Comparison of ENCODE assay signal across 8 cellular contexts in the genomic region with DNA sequence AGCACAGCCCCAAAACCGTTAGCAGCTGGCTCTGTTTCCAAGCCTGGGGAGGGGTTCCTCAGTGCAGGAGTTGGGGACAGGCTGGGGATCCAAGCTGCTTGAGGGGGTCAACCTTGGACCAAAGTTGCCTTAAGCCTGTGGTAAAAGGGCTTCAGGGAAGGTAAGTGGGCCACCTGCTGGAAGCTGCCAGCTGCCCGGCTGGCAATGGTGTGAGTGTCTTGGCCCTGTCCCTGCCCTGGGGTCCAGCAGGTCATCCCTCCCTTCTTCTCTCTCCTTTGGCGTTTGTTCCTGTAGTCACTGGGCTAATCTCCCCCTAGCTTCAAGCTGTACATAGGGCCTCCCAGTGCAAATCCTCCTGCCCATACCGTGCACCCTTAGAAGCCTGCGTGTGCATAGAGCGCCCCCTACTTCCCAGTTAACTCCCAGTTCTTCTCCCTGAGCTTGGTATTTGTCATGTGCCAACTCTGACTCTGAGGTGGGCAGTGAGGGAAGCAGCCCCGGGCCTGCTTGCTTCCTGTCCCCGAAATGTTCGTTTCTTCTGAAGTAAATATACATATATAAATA. TPM values are rescaled to one million over a fixed set of nuclear protein-coding genes. Genes with fewer than 3 reads are reported as not detected.
A peak's percentile ranks its signal among the peaks of the same experiment; 100 is the strongest.
DNase-seq lines count a peak whose midpoint lies in the region; ATAC-seq and TF ChIP-seq lines count a peak whose summit lies in the region.

No MANE protein-coding gene starts in this region.

- ATAC-seq in HG03457 (IDR thresholded peaks at IDR 0.05; ENCODE audit: unreplicated experiment) (no peak), GM18517 (IDR thresholded peaks at IDR 0.05; ENCODE audit: unreplicated experiment) (no peak)

- H3K27me3 ChIP-seq in smooth muscle cell (ENCODE audit: low read depth) = no peaks in the 10 kb centered on the region

- H3K9me3 ChIP-seq in smooth muscle cell (replicated peaks; ENCODE audit: low read depth) = no peaks in the 10 kb centered on the region

- H3F3A ChIP-seq in smooth muscle cell (ENCODE audit: low read depth) = peaks cover 13% of the 10 kb centered on the region

- no peak overlapping the region for H3K4me2 ChIP-seq in smooth muscle cell

- DNase-seq in AG10803 (ENCODE audit: low read depth) = peak; percentile 30
- DNase-seq in GM13976 (ENCODE audit: low spot score) = peak; percentile 46
- no peak for DNase-seq in RWPE1 (ENCODE audit: low spot score)
- peak; percentile 82 for DNase-seq in fibroblast of pulmonary artery (ENCODE audit: low read depth)
- no peak for DNase-seq in smooth muscle cell (lab: John Stamatoyannopoulos, UW; ENCODE audit: unreplicated experiment)
- DNase-seq in T1000 (lab: John Stamatoyannopoulos, UW) = no peak

- CTCF ChIA-PET in RWPE1 (lab: Yijun Ruan, JAX) = interaction anchor here (0.6 to 1.1 kb wide), 3 partner anchors 34 to 159 kb away, joined by 3 to 4 read pairs (median 3); no protein-coding TSS in a partner anchor

- H3K79me2 ChIP-seq in smooth muscle cell (ENCODE audit: low read depth) = peaks cover 16% of the 10 kb centered on the region

- POLR2A ChIA-PET in RWPE1 (lab: Yijun Ruan, JAX; ENCODE audit: low non-redundant PET) = no interaction called here

- H2AFZ ChIP-seq in smooth muscle cell (ENCODE audit: low read depth) = no peak overlapping the region

- peak; percentile 36 for TF ChIP-seq CTCF in AG10803 (conservative IDR thresholded peaks at IDR 0.05; ENCODE audit: low read length)
- TF ChIP-seq CTCF in GM13976 (IDR thresholded peaks at IDR 0.05; ENCODE audit: borderline replicate concordance, control extremely low read depth, extremely low read depth, insufficient read depth, missing control alignments) = peak; percentile 17
- TF ChIP-seq CTCF in RWPE1 (conservative IDR thresholded peaks at IDR 0.05; ENCODE audit: low read depth) = 0 out of 2 replicates have a peak, but pooled peaks have one; percentile 12
- TF ChIP-seq CTCF in fibroblast of pulmonary artery (IDR thresholded peaks at IDR 0.05; ENCODE audit: low read length, missing control alignments) = peak; percentile 77
- TF ChIP-seq CTCF in smooth muscle cell (IDR thresholded peaks at IDR 0.05; ENCODE audit: borderline replicate concordance, insufficient read depth, poor library complexity, severe bottlenecking) = peak; percentile 54

- 69% methylated on average over 9 of the region's 9 CpGs for WGBS in smooth muscle cell (ENCODE audit: low lambda C conversion rate)

- H3K4me3 ChIP-seq in AG10803 (ENCODE audit: low read length) (no peak overlapping the region), fibroblast of pulmonary artery (replicated peaks; ENCODE audit: low read depth, low read length) (no peak overlapping the region), smooth muscle cell (no peak overlapping the region)

- H3K27ac ChIP-seq in RWPE1 = 0 out of 2 replicates have a peak overlapping the region, but pooled peaks have one; percentile 36
- H3K27ac ChIP-seq in smooth muscle cell (ENCODE audit: low read depth) = no peak overlapping the region

- no peak overlapping the region for H3K9ac ChIP-seq in smooth muscle cell (ENCODE audit: low read depth)

- in situ Hi-C loops in GM13976 (cut with MboI; ENCODE audit: low sequenced_read_pairs, unreplicated experiment) = no loop called here

- peaks cover 18% of the 10 kb centered on the region for H4K20me1 ChIP-seq in smooth muscle cell (ENCODE audit: low read depth)

- H3K4me1 ChIP-seq in smooth muscle cell (ENCODE audit: low read depth) = peaks cover 6% of the 10 kb centered on the region

- H3K36me3 ChIP-seq in smooth muscle cell (ENCODE audit: low read depth) = no peaks in the 10 kb centered on the region

RNA-seq across cellular contexts. Expression of a gene that starts 4.4 kb away (rescaled TPM):
- total RNA-seq in smooth muscle cell = 97.2 and 118 TPM in 2 replicates
- 300 and 317 TPM in 2 replicates for polyA plus RNA-seq in smooth muscle cell

RNA-seq across cellular contexts. Expression of a gene that starts 4.7 kb away (rescaled TPM):
- total RNA-seq in smooth muscle cell = 12.1 and 15.6 TPM in 2 replicates
- 21.1 and 23.3 TPM in 2 replicates for polyA plus RNA-seq in smooth muscle cell

RNA-seq across cellular contexts. Expression of a gene that starts 28.8 kb away (rescaled TPM):
- 122 and 144 TPM in 2 replicates for total RNA-seq in smooth muscle cell
- 176 and 266 TPM in 2 replicates for polyA plus RNA-seq in smooth muscle cell

RNA-seq across cellular contexts. Expression of a gene that starts 35.6 kb away (rescaled TPM):
- total RNA-seq in smooth muscle cell = 11.1 and 12.2 TPM in 2 replicates
- 13.7 and 19.0 TPM in 2 replicates for polyA plus RNA-seq in smooth muscle cell

RNA-seq across cellular contexts. Expression of a gene that starts 40.1 kb away (rescaled TPM):
- 279 and 332 TPM in 2 replicates for total RNA-seq in smooth muscle cell
- 285 and 495 TPM in 2 replicates for polyA plus RNA-seq in smooth muscle cell

Comparison
In these comparisons a context has a peak if more than half of its experiments do, and no peak if none do; other contexts are left out.
1. DNase-seq: peak in AG10803 (single experiment), GM13976 (single experiment) and fibroblast of pulmonary artery (single experiment); none in RWPE1 (single experiment), smooth muscle cell (single experiment) and T1000 (single experiment).
2. CTCF ChIP-seq: peak in every context shown above with its lines; median percentile 77 in fibroblast of pulmonary artery; 54 in smooth muscle cell; 36 in AG10803; 17 in GM13976; 12 in RWPE1.